ENCODE assay signal across 8 cellular contexts in the genomic region with DNA sequence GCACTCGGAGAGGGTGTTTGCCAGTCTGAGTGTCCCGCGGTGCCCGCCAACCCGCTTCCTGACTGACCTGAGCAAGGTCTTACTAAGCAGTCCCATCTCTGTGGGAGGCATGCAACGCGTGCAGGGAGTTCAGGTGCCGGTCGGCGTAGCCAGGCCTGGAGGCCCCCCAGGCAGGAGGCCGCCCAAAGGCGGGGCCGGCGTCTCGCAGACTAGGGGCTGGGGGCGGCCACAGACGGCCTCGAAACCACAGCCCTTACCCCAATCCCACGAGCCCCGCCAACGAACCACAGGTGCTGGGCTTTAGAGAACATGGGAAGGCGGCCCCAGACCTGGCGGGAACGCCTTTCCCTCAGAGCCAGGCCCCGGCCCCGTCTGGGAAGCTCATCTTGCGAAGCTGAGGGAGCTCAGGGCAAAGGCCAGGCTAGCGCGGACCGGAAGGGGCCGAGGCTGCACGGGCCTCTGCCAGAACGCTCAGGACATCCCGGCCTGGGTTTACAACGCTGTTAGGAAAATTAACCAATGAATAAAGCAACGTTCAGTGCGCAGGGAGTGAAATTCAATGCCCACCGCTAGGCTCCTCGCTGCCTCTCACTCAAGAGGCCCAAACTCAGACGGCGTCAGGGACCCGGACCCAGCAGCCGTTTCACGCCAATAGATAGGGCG. TPM values are rescaled to one million over a fixed set of nuclear protein-coding genes. Genes with fewer than 3 reads are reported as not detected.
DNase-seq lines count a peak whose midpoint lies in the region; ATAC-seq and TF ChIP-seq lines count a peak whose summit lies in the region.

No MANE protein-coding gene starts in this region.

- peak overlapping the region; percentile 89 for H3K4me3 Mint-ChIP-seq in central memory CD8-positive, alpha-beta T cell

- H3K27ac Mint-ChIP-seq in central memory CD8-positive, alpha-beta T cell (ENCODE audit: low read depth): peak overlapping the region; percentile 97

- DNase-seq in Right ventricle myocardium inferior (ENCODE audit: missing footprints) (peak; percentile 90), cardiac septum (ENCODE audit: low spot score) (no peak), T-helper 2 cell (peak in 4 of 5 experiments; percentile 19 to 61 (median 36)), lower leg skin (ENCODE audit: low spot score in 2 of 2) (peak; percentile 58 to 91), NCI-H524 treated with DMSO at 0.1 percent for 48 hours (lab: John Stamatoyannopoulos, UW) (no peak)
- no peak for DNase-seq in central memory CD8-positive, alpha-beta T cell (ENCODE audit: low spot score in 2 of 2)
- DNase-seq in stimulated activated CD8-positive, alpha-beta memory T cell treated with anti-CD3 and anti-CD28 coated beads, Interleukin-4, amount 100 ng/mL, for 48 hours: peak; percentile 79

- peaks cover 18% of the 10 kb centered on the region for H3K36me3 Mint-ChIP-seq in central memory CD8-positive, alpha-beta T cell (ENCODE audit: insufficient read depth)

- TF ChIP-seq POLR2A in lower leg skin (IDR thresholded peaks at IDR 0.05): peak in 1 of 2 donors; percentile 85

- peak overlapping the region; percentile 36 for H3K4me3 ChIP-seq in lower leg skin (ENCODE audit: low read depth, poor library complexity, severe bottlenecking)

- peaks cover 59% of the 10 kb centered on the region for H3K4me1 Mint-ChIP-seq in central memory CD8-positive, alpha-beta T cell

- TF ChIP-seq CTCF in lower leg skin (IDR thresholded peaks at IDR 0.05): no peak

- H3K27me3 Mint-ChIP-seq in central memory CD8-positive, alpha-beta T cell: no peaks in the 10 kb centered on the region

- WGBS in lower leg skin, 2 donors: 0 to 1% methylated on average over 26 to 38 of the region's 45 CpGs

- no peaks in the 10 kb centered on the region for H3K9me3 Mint-ChIP-seq in central memory CD8-positive, alpha-beta T cell

- peak; percentile 75 for ATAC-seq in Right ventricle myocardium inferior
- peak; percentile 31 for ATAC-seq in HG03196 (IDR thresholded peaks at IDR 0.05; ENCODE audit: unreplicated experiment)
- ATAC-seq in central memory CD8-positive, alpha-beta T cell (replicated peaks; ENCODE audit: extremely low read depth, poor library complexity, severe bottlenecking): no peak

- intact Hi-C loops in Right ventricle myocardium inferior (cut with DNase I) (no loop called here), cardiac septum (cut with DNase I) (loop anchor here (10.0 kb wide), 1 partner anchor 171 kb away; a partner anchor contains a TSS), lower leg skin (cut with DNase I; ENCODE audit: low total_unique reads) (loop anchor here (10.0 kb wide), 1 partner anchor 891 kb away; no protein-coding TSS in a partner anchor)

RNA-seq across cellular contexts. Expression of a gene that starts 2.1 kb away (rescaled TPM):
- total RNA-seq in Right ventricle myocardium inferior: 18.2 TPM
- total RNA-seq in cardiac septum: 10.2 TPM
- 10 to 100 TPM in 1 of 4 donors, 1 to 10 TPM in 3; 5.2 to 13.3 (median 8.7) TPM for total RNA-seq in lower leg skin

RNA-seq across cellular contexts. Expression of a gene that starts 26.6 kb away (rescaled TPM):
- total RNA-seq in Right ventricle myocardium inferior (0.65 TPM), cardiac septum (1.3 TPM), lower leg skin (10 to 100 TPM in 2 of 4 donors, 1 to 10 TPM in 2; 3.6 to 18.8 (median 13.3) TPM)

RNA-seq across cellular contexts. Expression of a gene that starts 36.2 kb away (rescaled TPM):
- total RNA-seq in Right ventricle myocardium inferior (3.7 TPM), cardiac septum (10.5 TPM), lower leg skin (1 to 10 TPM; 6.9 to 7.8 (median 7.3) TPM)

RNA-seq across cellular contexts. Expression of a gene that starts 48.4 kb away (rescaled TPM):
- total RNA-seq in Right ventricle myocardium inferior (not detected), cardiac septum (not detected), lower leg skin (under 1 TPM in 1 of 4 donors, not detected in 3; 0.25 TPM)

Comparison
In these comparisons a context has a peak if more than half of its experiments do, and no peak if none do; other contexts are left out.
1. DNase-seq: peak in Right ventricle myocardium inferior (single experiment), T-helper 2 cell (4 of 5), lower leg skin (2 of 2) and stimulated activated CD8-positive, alpha-beta memory T cell treated with anti-CD3 and anti-CD28 coated beads, Interleukin-4, amount 100 ng/mL, for 48 hours (single experiment); none in cardiac septum (single experiment), central memory CD8-positive, alpha-beta T cell (0 of 2) and NCI-H524 treated with DMSO at 0.1 percent for 48 hours (single experiment).